Comparison of ENCODE assay signal across 9 cellular contexts in the genomic region with DNA sequence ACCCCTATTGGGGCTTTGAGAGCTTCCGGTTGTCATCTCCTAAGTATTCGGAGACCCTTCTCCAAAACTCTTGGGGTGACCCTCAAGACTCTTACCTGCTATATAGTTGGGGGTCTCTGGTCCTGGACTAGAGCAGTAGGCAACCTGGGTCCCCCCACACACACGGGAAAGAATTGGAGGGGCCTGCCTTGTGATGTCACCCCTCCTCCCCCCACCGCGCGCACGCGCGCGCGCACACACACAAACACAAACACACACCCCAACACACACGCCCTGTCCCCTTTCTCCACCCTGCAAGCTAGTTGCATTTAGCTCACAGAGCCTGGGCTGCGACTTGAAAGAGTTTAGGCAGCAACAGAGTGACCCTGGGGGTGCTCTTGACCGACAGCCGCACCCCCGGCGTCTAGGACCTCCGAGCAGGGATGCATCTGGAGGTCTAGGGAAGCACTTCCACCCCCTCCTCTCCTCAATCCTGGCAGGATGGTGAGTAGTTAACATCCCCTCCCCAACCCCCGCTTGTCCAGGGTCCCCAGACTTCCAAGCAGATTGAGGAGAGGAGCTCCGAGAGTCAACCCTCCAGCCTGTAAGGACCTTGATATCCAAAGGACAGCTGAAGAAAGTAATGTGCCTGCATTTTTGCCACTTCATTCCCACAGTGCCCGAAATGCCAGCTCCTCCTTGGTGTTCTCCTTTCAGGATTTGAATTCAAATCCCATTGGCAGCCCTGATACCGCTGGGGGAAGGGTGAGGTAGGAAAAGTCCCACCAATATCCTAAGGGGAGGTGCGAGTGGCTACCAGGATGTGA. TPM values are rescaled to one million over a fixed set of nuclear protein-coding genes. Genes with fewer than 3 reads are reported as not detected.
DNase-seq lines count a peak whose midpoint lies in the region; ATAC-seq, FAIRE-seq and TF ChIP-seq lines count a peak whose summit lies in the region.
"Had no signal": no experiment of that assay in that cellular context is flagged by ENCODE, and none has a peak within 500 bp of the region (broad histone marks: within the 10 kb centered on the region; RNA-seq: fewer than 3 reads in every experiment).

No MANE protein-coding gene starts in this region.

- peaks cover 3% of the 10 kb centered on the region for H3K9me1 ChIP-seq in keratinocyte (ENCODE audit: control insufficient read depth, extremely low read depth, insufficient read depth, low read length)

- H3K36me3 ChIP-seq in DND-41 (ENCODE audit: insufficient read depth, low read length): peaks cover 20% of the 10 kb centered on the region
- H3K36me3 ChIP-seq in Loucy (ENCODE audit: insufficient read depth, low read length): no peaks in the 10 kb centered on the region
- peaks cover 0 to 3% of the 10 kb centered on the region in 2 experiments for H3K36me3 ChIP-seq in keratinocyte (ENCODE audit: control insufficient read depth in 2 of 2, extremely low read depth in 1 of 2, insufficient read depth in 2 of 2, low read length in 2 of 2)
- peaks cover 0 to 36% (median 0%) of the 10 kb centered on the region in 6 donors for H3K36me3 ChIP-seq in spleen

- DNase-seq in DND-41 (peak; percentile 72), cerebellum (ENCODE audit: low spot score) (peak; percentile 87), keratinocyte (ENCODE audit: low read depth, low spot score) (no peak), spleen (peak; percentile 85), HPDE6-E6E7 (ENCODE audit: extremely low spot score) (no peak)

- H3K9ac ChIP-seq in DND-41 (ENCODE audit: low read depth, low read length): peak overlapping the region; percentile 83
- H3K9ac ChIP-seq in Loucy (ENCODE audit: low read depth, low read length, poor library complexity, severe bottlenecking): peak overlapping the region; percentile 92
- H3K9ac ChIP-seq in keratinocyte (ENCODE audit: control insufficient read depth, extremely low read depth, insufficient read depth, low read length): peak overlapping the region; percentile 84

- dilution Hi-C loops in keratinocyte (cut with MboI; ENCODE audit: extremely low pct_ligation_motif_present, low sequenced_read_pairs): no loop called here

- FAIRE-seq in keratinocyte (lab: Jason Lieb, UNC): no peak
- FAIRE-seq: TTC549 had no signal

- intact Hi-C loops in spleen (cut with DNase I; ENCODE audit: low total_unique reads): loop anchor here (5.0 kb wide), 1 partner anchor 96 kb away; a partner anchor contains a TSS

- peaks cover 5% of the 10 kb centered on the region; the same call in 1 of the 2 replicates for H4K20me1 ChIP-seq in DND-41 (ENCODE audit: insufficient read depth, low read length)
- H4K20me1 ChIP-seq in Loucy (ENCODE audit: insufficient read depth, low read length, poor library complexity, severe bottlenecking): no peaks in the 10 kb centered on the region
- H4K20me1 ChIP-seq in keratinocyte (ENCODE audit: control insufficient read depth, extremely low read depth, insufficient read depth, low read length): no peaks in the 10 kb centered on the region

- H3K27me3 ChIP-seq in DND-41 (ENCODE audit: insufficient read depth, low read length, poor library complexity) (no peaks in the 10 kb centered on the region), Loucy (ENCODE audit: insufficient read depth, low read length, poor library complexity, severe bottlenecking) (no peaks in the 10 kb centered on the region), keratinocyte (ENCODE audit: control insufficient read depth, extremely low read depth, insufficient read depth, low read length) (no peaks in the 10 kb centered on the region), spleen (replicated peaks in 1 of 7) (no peaks in the 10 kb centered on the region)

- H2AFZ ChIP-seq in DND-41 (ENCODE audit: low read depth, low read length): peak overlapping the region; percentile 83
- H2AFZ ChIP-seq in Loucy (ENCODE audit: low read length): peak overlapping the region; percentile 76
- peak overlapping the region; percentile 70 for H2AFZ ChIP-seq in keratinocyte (ENCODE audit: control insufficient read depth, low read length)

- no peaks in the 10 kb centered on the region for H3K9me3 ChIP-seq in DND-41 (ENCODE audit: insufficient read depth, low read length, severe bottlenecking)
- H3K9me3 ChIP-seq in Loucy (ENCODE audit: insufficient read depth, low read depth, low read length): no peaks in the 10 kb centered on the region
- H3K9me3 ChIP-seq in keratinocyte (ENCODE audit: control insufficient read depth, low read depth, low read length): no peaks in the 10 kb centered on the region
- no peaks in the 10 kb centered on the region for H3K9me3 ChIP-seq in spleen

- 5 to 12% (median 7%) methylated on average over 12 to 23 of the region's 23 CpGs for WGBS in spleen, 5 donors

- ATAC-seq in DND-41 (ENCODE audit: insufficient read depth, low read depth) (peak; percentile 11; the same call in 1 of the 3 replicates), HG02642 (IDR thresholded peaks at IDR 0.05; ENCODE audit: poor library complexity, unreplicated experiment) (no peak)

- TF ChIP-seq CTCF in DND-41 (IDR thresholded peaks at IDR 0.05; ENCODE audit: borderline replicate concordance, extremely low read depth, low read length, poor library complexity, severe bottlenecking): no peak
- no peak for TF ChIP-seq CTCF in Loucy (conservative IDR thresholded peaks at IDR 0.05; ENCODE audit: low read length)
- TF ChIP-seq CTCF in WI38 (IDR thresholded peaks at IDR 0.05; ENCODE audit: low read depth, low read length): no peak
- no peak for TF ChIP-seq CTCF in keratinocyte (optimal IDR thresholded peaks at IDR 0.05 in 1 of 3, IDR thresholded peaks at IDR 0.05 in 1 of 3, conservative IDR thresholded peaks at IDR 0.05 in 1 of 3; ENCODE audit: extremely low read depth in 1 of 3, insufficient read depth in 2 of 3, low read length in 3 of 3)
- no peak for TF ChIP-seq CTCF in spleen (IDR thresholded peaks at IDR 0.05 in 8 of 11, conservative IDR thresholded peaks at IDR 0.05 in 3 of 11)

- H3K4me1 ChIP-seq in DND-41 (ENCODE audit: insufficient read depth, low read length) (peaks cover 48% of the 10 kb centered on the region), Loucy (ENCODE audit: insufficient read depth, low read length, poor library complexity, severe bottlenecking) (peaks cover 35% of the 10 kb centered on the region), keratinocyte (ENCODE audit: control insufficient read depth, extremely low read depth, insufficient read depth, low read length) (peaks cover 27% of the 10 kb centered on the region), spleen (peaks cover 23 to 64% (median 54%) of the 10 kb centered on the region in 6 donors)

- H3F3A ChIP-seq in Loucy (ENCODE audit: low read depth): no peaks in the 10 kb centered on the region

- peak in 1 of 3 donors; percentile 9 for TF ChIP-seq POLR2A in spleen (IDR thresholded peaks at IDR 0.05)

- H3K27ac ChIP-seq in DND-41 (ENCODE audit: low read length): peak overlapping the region; percentile 71
- peak overlapping the region; percentile 78 for H3K27ac ChIP-seq in keratinocyte (ENCODE audit: control insufficient read depth, insufficient read depth, low read length)
- peak overlapping the region; percentile 85 to 94 (median 92) for H3K27ac ChIP-seq in spleen

- H3K4me2 ChIP-seq in DND-41 (ENCODE audit: insufficient read depth, low read length) (peak overlapping the region; percentile 96), Loucy (ENCODE audit: low read depth, low read length, poor library complexity, severe bottlenecking) (peak overlapping the region; percentile 88), keratinocyte (ENCODE audit: control insufficient read depth, extremely low read depth, insufficient read depth, low read depth, low read length) (peak overlapping the region; percentile 98)

- peaks cover 48% of the 10 kb centered on the region for H3K79me2 ChIP-seq in DND-41 (ENCODE audit: insufficient read depth, low read length)
- peaks cover 55% of the 10 kb centered on the region for H3K79me2 ChIP-seq in Loucy (ENCODE audit: insufficient read depth, low read length)
- H3K79me2 ChIP-seq in keratinocyte (ENCODE audit: control insufficient read depth, insufficient read depth, low read length): peaks cover 32% of the 10 kb centered on the region

- H3K4me3 ChIP-seq in DND-41 (ENCODE audit: low read depth in 1 of 2, low read length in 2 of 2) (peak overlapping the region; percentile 78 to 91), Loucy (ENCODE audit: low read length, poor library complexity, severe bottlenecking) (peak overlapping the region; percentile 95), WI38 (ENCODE audit: low read depth, low read length) (peak overlapping the region; percentile 86), keratinocyte (ENCODE audit: control insufficient read depth in 2 of 3, extremely low read depth in 1 of 3, insufficient read depth in 2 of 3, low read depth in 1 of 3, low read length in 3 of 3) (peak overlapping the region; percentile 88 to 98 (median 93)), spleen (peak overlapping the region; percentile 74 to 96 (median 86))

- no peaks in the 10 kb centered on the region for H3K9me2 ChIP-seq in Loucy (replicated peaks; ENCODE audit: low read depth, low read length)

RNA-seq across cellular contexts. Expression of a gene that starts 1.4 kb away (rescaled TPM):
- 23.0 TPM for total RNA-seq in cerebellum
- 6.1 to 8.5 TPM (median 7.7 TPM) in 3 replicates for polyA plus RNA-seq in keratinocyte
- 5.6 TPM for polyA plus RNA-seq in keratinocyte (2011; ENCODE audit: low read depth)
- 7.6 and 9.4 TPM in 2 replicates for polyA plus RNA-seq in keratinocyte (2011; cell fraction: cytosol; rRNA removed)
- 14.4 and 17.6 TPM in 2 replicates for polyA plus RNA-seq in keratinocyte (2011; cell fraction: nucleus; rRNA removed)
- polyA plus RNA-seq in keratinocyte (2012; ENCODE audit: low replicate concordance): 9.4 and 17.2 TPM in 2 replicates
- polyA minus RNA-seq in keratinocyte: 3.1 to 18.7 TPM (median 4.1 TPM) in 3 replicates
- 5.0 TPM for polyA minus RNA-seq in keratinocyte (2011; cell fraction: cytosol; rRNA and poly(A)+ RNA removed)
- polyA minus RNA-seq in keratinocyte (2011; cell fraction: nucleus; rRNA and poly(A)+ RNA removed): 3.7 and 10.3 TPM in 2 replicates
- 10 to 100 TPM; 28.2 to 45.0 (median 36.9) TPM for total RNA-seq in spleen
- 10 to 100 TPM; 10.6 to 23.3 (median 13.5) TPM for polyA plus RNA-seq in spleen

RNA-seq across cellular contexts. Expression of a gene that starts 11.9 kb away (rescaled TPM):
- 0.18 TPM for total RNA-seq in cerebellum
- 2.2 to 4.1 TPM (median 2.7 TPM) in 3 replicates for polyA plus RNA-seq in keratinocyte
- 0.35 TPM for polyA plus RNA-seq in keratinocyte (2011; ENCODE audit: low read depth)
- polyA plus RNA-seq in keratinocyte (2011; cell fraction: cytosol; rRNA removed): 1.1 and 1.6 TPM in 2 replicates
- 5.9 and 6.9 TPM in 2 replicates for polyA plus RNA-seq in keratinocyte (2011; cell fraction: nucleus; rRNA removed)
- polyA plus RNA-seq in keratinocyte (2012; ENCODE audit: low replicate concordance): 0.49 and 3.8 TPM in 2 replicates
- polyA minus RNA-seq in keratinocyte: 1.1 to 4.0 TPM (median 1.2 TPM) in 3 replicates
- polyA minus RNA-seq in keratinocyte (2011; cell fraction: cytosol; rRNA and poly(A)+ RNA removed): not detected
- 2.1 and 3.0 TPM in 2 replicates for polyA minus RNA-seq in keratinocyte (2011; cell fraction: nucleus; rRNA and poly(A)+ RNA removed)
- 100 to 1,000 TPM in 1 of 7 donors, 10 to 100 TPM in 6; 28.1 to 100 (median 72.2) TPM for total RNA-seq in spleen
- polyA plus RNA-seq in spleen: 10 to 100 TPM in 2 of 3 donors, 1 to 10 TPM in 1; 7.9 to 13.7 (median 10.5) TPM

RNA-seq across cellular contexts. Expression of a gene that starts 13.0 kb away (rescaled TPM):
- total RNA-seq in cerebellum: 8.3 TPM
- 108 to 129 TPM (median 114 TPM) in 3 replicates for polyA plus RNA-seq in keratinocyte
- polyA plus RNA-seq in keratinocyte (2011; ENCODE audit: low read depth): 63.5 TPM
- polyA plus RNA-seq in keratinocyte (2011; cell fraction: cytosol; rRNA removed): 100 and 171 TPM in 2 replicates
- polyA plus RNA-seq in keratinocyte (2011; cell fraction: nucleus; rRNA removed): 105 and 110 TPM in 2 replicates
- 132 and 146 TPM in 2 replicates for polyA plus RNA-seq in keratinocyte (2012; ENCODE audit: low replicate concordance)
- 124 to 182 TPM (median 134 TPM) in 3 replicates for polyA minus RNA-seq in keratinocyte
- polyA minus RNA-seq in keratinocyte (2011; cell fraction: cytosol; rRNA and poly(A)+ RNA removed): 51.4 TPM
- polyA minus RNA-seq in keratinocyte (2011; cell fraction: nucleus; rRNA and poly(A)+ RNA removed): 22.3 and 42.8 TPM in 2 replicates
- total RNA-seq in spleen: 10 to 100 TPM; 18.8 to 34.6 (median 27.9) TPM
- polyA plus RNA-seq in spleen: 10 to 100 TPM; 21.7 to 28.9 (median 28.1) TPM

RNA-seq across cellular contexts. Expression of a gene that starts 13.3 kb away (rescaled TPM):
- total RNA-seq in cerebellum (52.0 TPM), spleen (10 to 100 TPM; 40.0 to 74.1 (median 46.3) TPM)
- polyA plus RNA-seq in keratinocyte (117 to 168 TPM (median 119 TPM) in 3 replicates), spleen (10 to 100 TPM; 72.4 to 97.6 (median 78.4) TPM)
- 133 TPM for polyA plus RNA-seq in keratinocyte (2011; ENCODE audit: low read depth)
- polyA plus RNA-seq in keratinocyte (2011; cell fraction: cytosol; rRNA removed): 130 and 221 TPM in 2 replicates
- polyA plus RNA-seq in keratinocyte (2011; cell fraction: nucleus; rRNA removed): 66.9 and 91.2 TPM in 2 replicates
- 74.4 and 117 TPM in 2 replicates for polyA plus RNA-seq in keratinocyte (2012; ENCODE audit: low replicate concordance)
- 10.2 to 45.4 TPM (median 20.8 TPM) in 3 replicates for polyA minus RNA-seq in keratinocyte
- polyA minus RNA-seq in keratinocyte (2011; cell fraction: cytosol; rRNA and poly(A)+ RNA removed): 24.0 TPM
- polyA minus RNA-seq in keratinocyte (2011; cell fraction: nucleus; rRNA and poly(A)+ RNA removed): 9.4 and 20.0 TPM in 2 replicates

Comparison
In these comparisons a context has a peak if more than half of its experiments do, and no peak if none do; other contexts are left out.
1. DNase-seq: peak in DND-41 (single experiment), cerebellum (single experiment) and spleen (single experiment); none in keratinocyte (single experiment) and HPDE6-E6E7 (single experiment).
2. RNA of a gene that starts 11.9 kb away (total RNA-seq): 28.1 to 100 TPM in spleen; 0.18 TPM in cerebellum (single experiment); every median in the first group is over 10 times any median in the second.
3. Peak in every context shown above with its lines, with median percentiles within 50 percentile points of each other: H2AFZ ChIP-seq, H3K27ac ChIP-seq, H3K4me2 ChIP-seq, H3K4me3 ChIP-seq and H3K9ac ChIP-seq.